25 cellular contexts compared by ENCODE assay signal in the genomic region with DNA sequence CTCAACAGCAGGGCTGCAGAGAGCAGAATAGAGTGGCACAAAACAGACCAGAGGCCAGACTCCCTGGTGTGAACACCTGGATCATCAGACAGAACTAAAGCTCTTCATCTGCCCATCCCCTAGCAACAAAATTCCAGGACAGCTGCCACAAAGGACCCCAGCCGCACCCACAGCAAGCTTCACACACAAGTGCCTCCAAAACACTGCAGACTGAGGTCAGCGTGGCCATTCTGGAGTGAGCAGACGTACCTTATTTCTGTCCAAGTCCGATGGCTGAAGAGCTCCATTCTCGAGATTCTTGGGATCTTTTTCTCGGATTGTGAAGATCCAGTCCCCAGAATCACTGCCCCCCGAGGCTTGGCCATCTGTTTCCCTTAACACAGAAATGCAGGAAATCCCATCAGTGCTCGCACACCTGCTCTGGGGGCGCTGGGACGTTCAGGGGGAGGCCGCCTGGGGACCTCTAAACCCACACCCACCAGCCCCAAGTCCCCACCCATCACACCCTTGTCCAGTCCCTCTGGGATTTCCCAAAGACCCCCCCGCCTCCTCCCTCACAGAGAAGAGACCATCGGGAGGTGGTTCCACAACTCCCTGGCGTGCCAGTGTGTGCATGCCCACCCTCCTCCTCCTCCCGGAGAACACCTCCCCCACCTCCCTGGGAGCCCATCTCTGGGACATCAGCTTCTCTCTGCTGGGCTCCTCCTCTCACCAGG.
DNase-seq lines count a peak whose midpoint lies in the region; ATAC-seq and TF ChIP-seq lines count a peak whose summit lies in the region.
"Had no signal": no experiment of that assay in that cellular context is flagged by ENCODE, and none has a peak within 500 bp of the region (broad histone marks: within the 10 kb centered on the region; RNA-seq: fewer than 3 reads in every experiment).

No MANE protein-coding gene starts in this region.

- H3K9me3 ChIP-seq in T-helper 17 cell (ENCODE audit: control insufficient read depth, low read length, poor library complexity, severe bottlenecking) = no peaks in the 10 kb centered on the region
- no peaks in the 10 kb centered on the region for H3K9me3 ChIP-seq in vagina
- no peaks in the 10 kb centered on the region for H3K9me3 ChIP-seq in SJCRH30 (replicated peaks)
- H3K9me3 ChIP-seq in MG63 = no peaks in the 10 kb centered on the region
- H3K9me3 ChIP-seq in OCI-LY7 (ENCODE audit: low read length) = no peaks in the 10 kb centered on the region
- H3K9me3 ChIP-seq: neutrophil, tibial artery had no signal

- no TSS peak for BruUV-seq in OCI-LY7 (replicated peaks; lab: Mats Ljungman, UMichigan)

- no peaks in the 10 kb centered on the region for H3K27me3 Mint-ChIP-seq in stimulated activated naive CD8-positive, alpha-beta T cell treated with anti-CD3 and anti-CD28 coated beads, Interleukin-15, amount 100 ng/mL, for 72 hours
- H3K27me3 Mint-ChIP-seq in T-helper 17 cell (no peaks in the 10 kb centered on the region), memory B cell (no peaks in the 10 kb centered on the region)
- H3K27me3 Mint-ChIP-seq: activated CD4-positive, alpha-beta memory T cell treated with anti-CD3 and anti-CD28 coated beads, Interleukin-2, amount 10 ng/mL, durations not matched to agents 7 days and 5 days had no signal

- H3K36me3 ChIP-seq in vagina (peaks cover 0 to 57% of the 10 kb centered on the region in 2 donors), SJCRH30 (peaks cover 31% of the 10 kb centered on the region), MG63 (peaks cover 43% of the 10 kb centered on the region), OCI-LY7 (ENCODE audit: insufficient read depth, low read length) (peaks cover 44% of the 10 kb centered on the region)

- H3K27ac Mint-ChIP-seq in stimulated activated naive CD8-positive, alpha-beta T cell treated with anti-CD3 and anti-CD28 coated beads, Interleukin-15, amount 100 ng/mL, for 72 hours = no peak overlapping the region
- H3K27ac Mint-ChIP-seq in T-helper 17 cell = peak overlapping the region; percentile 88
- peak overlapping the region; percentile 74 for H3K27ac Mint-ChIP-seq in memory B cell

- no peak overlapping the region for H3K4me3 Mint-ChIP-seq in stimulated activated naive CD8-positive, alpha-beta T cell treated with anti-CD3 and anti-CD28 coated beads, Interleukin-15, amount 100 ng/mL, for 72 hours
- H3K4me3 Mint-ChIP-seq in T-helper 17 cell = no peak overlapping the region
- H3K4me3 Mint-ChIP-seq in memory B cell = no peak overlapping the region
- H3K4me3 Mint-ChIP-seq: activated CD4-positive, alpha-beta memory T cell treated with anti-CD3 and anti-CD28 coated beads, Interleukin-2, amount 10 ng/mL, durations not matched to agents 7 days and 5 days; T-helper 2 cell treated with Interferon-gamma antibody and Interleukin-4, amounts not matched to agents 5 μg/mL and 100 μg/mL, for 36 hours had no signal

- H2AFZ ChIP-seq in OCI-LY7 (ENCODE audit: low read length) = no peak overlapping the region

- no peaks in the 10 kb centered on the region for H3K79me2 ChIP-seq in OCI-LY7 (ENCODE audit: insufficient read depth, low read depth, low read length)

- no peak overlapping the region for H3K4me2 ChIP-seq in OCI-LY7 (ENCODE audit: low read length)

- H3K36me3 Mint-ChIP-seq in T-helper 17 cell (ENCODE audit: low read depth) (peaks cover 11% of the 10 kb centered on the region), memory B cell (peaks cover 35% of the 10 kb centered on the region)

- intact Hi-C loops in vagina (cut with DNase I) = no loop called here
- intact Hi-C loops in OCI-LY7 (cut with micrococcal nuclease; ENCODE audit: unreplicated experiment) = no loop called here

- no peak overlapping the region for H3K4me3 ChIP-seq in vagina
- H3K4me3 ChIP-seq in SJCRH30 = no peak overlapping the region
- H3K4me3 ChIP-seq in MG63 = no peak overlapping the region
- no peak overlapping the region for H3K4me3 ChIP-seq in OCI-LY7 (ENCODE audit: low read depth, low read length, poor library complexity, severe bottlenecking)
- H3K4me3 ChIP-seq: SK-N-MC, tibial artery had no signal

- no peaks in the 10 kb centered on the region for H4K20me1 ChIP-seq in OCI-LY7 (ENCODE audit: insufficient read depth, low read length)

- H3K27ac ChIP-seq in vagina = peak overlapping the region; percentile 45
- H3K27ac ChIP-seq in SJCRH30 = no peak overlapping the region
- H3K27ac ChIP-seq in OCI-LY7 (ENCODE audit: low read depth, low read length, poor library complexity, severe bottlenecking) = no peak overlapping the region
- H3K27ac ChIP-seq: foreskin keratinocyte, neutrophil, SK-N-MC had no signal

- peaks cover 36% of the 10 kb centered on the region for H3K4me1 Mint-ChIP-seq in stimulated activated naive CD8-positive, alpha-beta T cell treated with anti-CD3 and anti-CD28 coated beads, Interleukin-15, amount 100 ng/mL, for 72 hours
- H3K4me1 Mint-ChIP-seq in T-helper 17 cell (peaks cover 16% of the 10 kb centered on the region), memory B cell (peaks cover 7% of the 10 kb centered on the region)

- no peak for DNase-seq in stimulated activated naive CD8-positive, alpha-beta T cell treated with anti-CD3 and anti-CD28 coated beads, Interleukin-15, amount 100 ng/mL, for 72 hours
- no peak for DNase-seq in stimulated activated naive CD8-positive, alpha-beta T cell treated with anti-CD3 and anti-CD28 coated beads, Interleukin-15, Interleukin-2, amounts not matched to agents 100 U/mL and 50 U/mL, for 24 hours
- DNase-seq in T-helper 17 cell (no peak), memory B cell (ENCODE audit: low spot score in 2 of 2) (no peak), vagina (ENCODE audit: extremely low spot score in 2 of 2) (no peak), SJCRH30 (no peak), MG63 (no peak), OCI-LY7 (ENCODE audit: low spot score) (no peak)
- DNase-seq: activated CD4-positive, alpha-beta memory T cell treated with anti-CD3 and anti-CD28 coated beads, Interleukin-2, amount 10 ng/mL, durations not matched to agents 7 days and 5 days; activated naive CD4-positive, alpha-beta T cell treated with anti-CD3 and anti-CD28 coated beads, Interleukin-2, amount 50 U/mL, for 16 hours; activated T-cell treated with anti-CD3 and anti-CD28 coated beads, Interleukin-2, amount 50 U/mL, for 1 hour; cerebellar nuclear complex; effector CD4-positive, alpha-beta T cell; foreskin keratinocyte; hippocampal formation; NCI-H1092 treated with DMSO at 0.1 percent for 48 hours; NCI-H2081; NCI-H446 treated with DMSO at 0.1 percent for 48 hours; small intestine; stimulated activated CD4-positive, alpha-beta T cell treated with anti-CD3 and anti-CD28 coated beads, Interleukin-2, amount 100 ng/mL, for 24 hours; stimulated activated naive CD4-positive, alpha-beta T cell treated with Interleukin-2 at 50 U/mL for 16 hours had no signal

- POLR2A ChIA-PET in OCI-LY7 (lab: Charles Lee) = no interaction called here

- H3K9me2 ChIP-seq in OCI-LY7 (ENCODE audit: insufficient read depth, low read length) = no peaks in the 10 kb centered on the region

- no peak for TF ChIP-seq CTCF in vagina (IDR thresholded peaks at IDR 0.05)
- no peak for TF ChIP-seq CTCF in OCI-LY7 (conservative IDR thresholded peaks at IDR 0.05; ENCODE audit: low read length)

- no peaks in the 10 kb centered on the region for H3K9me3 Mint-ChIP-seq in stimulated activated naive CD8-positive, alpha-beta T cell treated with anti-CD3 and anti-CD28 coated beads, Interleukin-15, amount 100 ng/mL, for 72 hours
- H3K9me3 Mint-ChIP-seq in memory B cell = no peaks in the 10 kb centered on the region
- H3K9me3 Mint-ChIP-seq: activated CD4-positive, alpha-beta memory T cell treated with anti-CD3 and anti-CD28 coated beads, Interleukin-2, amount 10 ng/mL, durations not matched to agents 7 days and 5 days; T-helper 2 cell treated with Interferon-gamma antibody and Interleukin-4, amounts not matched to agents 5 μg/mL and 100 μg/mL, for 36 hours had no signal

- CTCF ChIA-PET in OCI-LY7 (lab: Charles Lee; ENCODE audit: unreplicated experiment) = no interaction called here

- ATAC-seq in stimulated activated naive CD8-positive, alpha-beta T cell treated with anti-CD3 and anti-CD28 coated beads, Interleukin-15, amount 100 ng/mL, for 72 hours = peak; percentile 26
- ATAC-seq in stimulated activated naive CD8-positive, alpha-beta T cell treated with anti-CD3 and anti-CD28 coated beads, Interleukin-15, Interleukin-2, amounts not matched to agents 100 U/mL and 50 U/mL, for 24 hours = no peak
- no peak for ATAC-seq in T-helper 17 cell
- no peak for ATAC-seq in memory B cell (ENCODE audit: low read depth)
- ATAC-seq: foreskin keratinocyte had no signal

- H3K27me3 ChIP-seq in vagina (no peaks in the 10 kb centered on the region), SJCRH30 (no peaks in the 10 kb centered on the region), MG63 (no peaks in the 10 kb centered on the region)
- H3K27me3 ChIP-seq: foreskin keratinocyte, neutrophil, tibial artery had no signal

- H3K4me1 ChIP-seq in vagina (peaks cover 42% of the 10 kb centered on the region), SJCRH30 (no peaks in the 10 kb centered on the region), OCI-LY7 (ENCODE audit: insufficient read depth, low read length, poor library complexity, severe bottlenecking) (no peaks in the 10 kb centered on the region)
- H3K4me1 ChIP-seq: foreskin keratinocyte had no signal

- no peak for TF ChIP-seq POLR2A in vagina (IDR thresholded peaks at IDR 0.05)

Comparison
In these comparisons a context has a peak if more than half of its experiments do, and no peak if none do; other contexts are left out.
1. H3K27ac Mint-ChIP-seq: peak in T-helper 17 cell (single experiment) and memory B cell (single experiment); none in stimulated activated naive CD8-positive, alpha-beta T cell treated with anti-CD3 and anti-CD28 coated beads, Interleukin-15, amount 100 ng/mL, for 72 hours (0 of 2).